ENCODE assay signal across 8 cellular contexts in genomic region chr14:81220488-81220766, GRCh38. TPM values are rescaled to one million over a fixed set of nuclear protein-coding genes. Genes with fewer than 3 reads are reported as not detected.
A peak's percentile ranks its signal among the peaks of the same experiment; 100 is the strongest.
DNase-seq lines count a peak whose midpoint lies in the region; ATAC-seq and TF ChIP-seq lines count a peak whose summit lies in the region.

No MANE protein-coding gene starts in this region.

- no peaks in the 10 kb centered on the region for H3K9me3 Mint-ChIP-seq in natural killer cell treated with Interleukin-12 subunit alpha and Interleukin-12 subunit beta and Interleukin-15 and Interleukin-18, amount 100 ng/mL, for 72 hours

- peaks cover 5% of the 10 kb centered on the region for H3K36me3 Mint-ChIP-seq in natural killer cell treated with Interleukin-12 subunit alpha and Interleukin-12 subunit beta and Interleukin-15 and Interleukin-18, amount 100 ng/mL, for 72 hours

- ATAC-seq in natural killer cell treated with Interleukin-12 subunit alpha and Interleukin-12 subunit beta and Interleukin-15 and Interleukin-18, amount 100 ng/mL, for 72 hours, result no peak
- ATAC-seq in HG03135 (IDR thresholded peaks at IDR 0.05; ENCODE audit: unreplicated experiment) (no peak), HG02885 (IDR thresholded peaks at IDR 0.05; ENCODE audit: poor library complexity, unreplicated experiment) (no peak), HG02678 (IDR thresholded peaks at IDR 0.05; ENCODE audit: unreplicated experiment) (no peak)

- DNase-seq in NCI-H1092 (lab: John Stamatoyannopoulos, UW) (peak; percentile 47), coronary artery (ENCODE audit: low spot score) (no peak), cerebellar nuclear complex (lab: John Stamatoyannopoulos, UW) (no peak)
- no peak for DNase-seq in natural killer cell treated with Interleukin-12 subunit alpha and Interleukin-12 subunit beta and Interleukin-15 and Interleukin-18, amount 100 ng/mL, for 72 hours (ENCODE audit: low spot score)

- peak overlapping the region; percentile 86 for H3K4me3 ChIP-seq in coronary artery

- peaks cover 22 to 29% of the 10 kb centered on the region in 2 donors for H3K4me1 Mint-ChIP-seq in natural killer cell treated with Interleukin-12 subunit alpha and Interleukin-12 subunit beta and Interleukin-15 and Interleukin-18, amount 100 ng/mL, for 72 hours (ENCODE audit: low read depth in 2 of 2)

- peak overlapping the region; percentile 95 to 98 for H3K27ac Mint-ChIP-seq in natural killer cell treated with Interleukin-12 subunit alpha and Interleukin-12 subunit beta and Interleukin-15 and Interleukin-18, amount 100 ng/mL, for 72 hours

- H3K4me3 Mint-ChIP-seq in natural killer cell treated with Interleukin-12 subunit alpha and Interleukin-12 subunit beta and Interleukin-15 and Interleukin-18, amount 100 ng/mL, for 72 hours, result peak overlapping the region; percentile 94

- H3K27me3 Mint-ChIP-seq in natural killer cell treated with Interleukin-12 subunit alpha and Interleukin-12 subunit beta and Interleukin-15 and Interleukin-18, amount 100 ng/mL, for 72 hours, result no peaks in the 10 kb centered on the region

- TF ChIP-seq CTCF in C4-2B (conservative IDR thresholded peaks at IDR 0.05), result no peak
- no peak for TF ChIP-seq CTCF in coronary artery (IDR thresholded peaks at IDR 0.05)

- H3K27ac ChIP-seq in C4-2B (peak overlapping the region; percentile 90), coronary artery (peak overlapping the region; percentile 95 to 98)

RNA-seq across cellular contexts. Expression of gene GTF2A1, which starts 0.3 kb away (rescaled TPM):
- 10 to 100 TPM; 17.2 to 31.5 TPM for total RNA-seq in natural killer cell treated with Interleukin-12 subunit alpha and Interleukin-12 subunit beta and Interleukin-15 and Interleukin-18, amount 100 ng/mL, for 72 hours
